In the genomic region with DNA sequence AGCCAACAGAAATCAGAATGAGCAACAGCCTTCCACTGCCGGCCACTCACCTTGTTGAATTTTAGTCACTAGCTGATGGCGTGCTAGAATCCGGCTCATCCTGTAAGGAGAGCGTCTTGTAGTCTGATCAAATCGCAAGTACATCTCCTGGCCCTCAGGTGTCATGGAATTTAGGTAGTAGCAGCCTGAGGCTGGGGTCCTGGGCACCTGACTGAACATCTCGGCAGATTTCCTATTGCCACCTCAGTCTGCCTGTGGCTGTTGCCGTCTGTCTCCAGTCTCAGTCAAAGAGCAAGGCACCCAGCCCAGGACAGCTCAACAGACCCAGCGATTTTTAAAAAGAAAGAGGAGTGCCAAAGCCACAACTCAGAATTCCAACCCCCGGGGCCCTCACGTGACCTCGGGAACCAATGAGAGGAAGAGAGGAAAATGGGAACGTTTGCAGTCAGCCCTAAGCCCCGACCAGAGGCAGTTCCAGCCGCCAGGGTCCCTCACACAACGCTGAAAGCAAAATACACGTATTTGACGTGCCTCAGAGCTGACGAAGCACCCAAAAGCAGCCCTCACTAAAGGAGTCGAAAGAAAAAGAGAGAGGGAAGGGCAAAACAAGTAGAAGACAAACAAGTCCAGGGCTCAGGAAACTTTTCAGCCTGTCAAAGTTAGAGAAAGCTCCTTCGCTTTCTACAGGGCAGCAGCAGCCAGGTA, we compare ENCODE assay signal across 8 cellular contexts. TPM values are rescaled to one million over a fixed set of nuclear protein-coding genes. Genes with fewer than 3 reads are reported as not detected.
DNase-seq lines count a peak whose midpoint lies in the region; ATAC-seq, FAIRE-seq and TF ChIP-seq lines count a peak whose summit lies in the region.

A gene with protein sequence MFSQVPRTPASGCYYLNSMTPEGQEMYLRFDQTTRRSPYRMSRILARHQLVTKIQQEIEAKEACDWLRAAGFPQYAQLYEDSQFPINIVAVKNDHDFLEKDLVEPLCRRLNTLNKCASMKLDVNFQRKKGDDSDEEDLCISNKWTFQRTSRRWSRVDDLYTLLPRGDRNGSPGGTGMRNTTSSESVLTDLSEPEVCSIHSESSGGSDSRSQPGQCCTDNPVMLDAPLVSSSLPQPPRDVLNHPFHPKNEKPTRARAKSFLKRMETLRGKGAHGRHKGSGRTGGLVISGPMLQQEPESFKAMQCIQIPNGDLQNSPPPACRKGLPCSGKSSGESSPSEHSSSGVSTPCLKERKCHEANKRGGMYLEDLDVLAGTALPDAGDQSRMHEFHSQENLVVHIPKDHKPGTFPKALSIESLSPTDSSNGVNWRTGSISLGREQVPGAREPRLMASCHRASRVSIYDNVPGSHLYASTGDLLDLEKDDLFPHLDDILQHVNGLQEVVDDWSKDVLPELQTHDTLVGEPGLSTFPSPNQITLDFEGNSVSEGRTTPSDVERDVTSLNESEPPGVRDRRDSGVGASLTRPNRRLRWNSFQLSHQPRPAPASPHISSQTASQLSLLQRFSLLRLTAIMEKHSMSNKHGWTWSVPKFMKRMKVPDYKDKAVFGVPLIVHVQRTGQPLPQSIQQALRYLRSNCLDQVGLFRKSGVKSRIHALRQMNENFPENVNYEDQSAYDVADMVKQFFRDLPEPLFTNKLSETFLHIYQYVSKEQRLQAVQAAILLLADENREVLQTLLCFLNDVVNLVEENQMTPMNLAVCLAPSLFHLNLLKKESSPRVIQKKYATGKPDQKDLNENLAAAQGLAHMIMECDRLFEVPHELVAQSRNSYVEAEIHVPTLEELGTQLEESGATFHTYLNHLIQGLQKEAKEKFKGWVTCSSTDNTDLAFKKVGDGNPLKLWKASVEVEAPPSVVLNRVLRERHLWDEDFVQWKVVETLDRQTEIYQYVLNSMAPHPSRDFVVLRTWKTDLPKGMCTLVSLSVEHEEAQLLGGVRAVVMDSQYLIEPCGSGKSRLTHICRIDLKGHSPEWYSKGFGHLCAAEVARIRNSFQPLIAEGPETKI (minus strand): TSS at position 336 of the 705 bp plus-strand sequence. CDS start 117 bp downstream, at position 219.

- H3K9ac ChIP-seq in astrocyte (ENCODE audit: low read length) = peak within 1 kb of the TSS; percentile 100

- H3K27ac ChIP-seq in AG04450 (ENCODE audit: low read depth, low read length) (peak within 1 kb of the TSS; percentile 97), astrocyte (ENCODE audit: low read depth, low read length) (peak within 1 kb of the TSS; percentile 100)

- H3K4me3 ChIP-seq in AG04450 (ENCODE audit: low read depth, low read length) = peak within 1 kb of the TSS; percentile 76
- H3K4me3 ChIP-seq in astrocyte (ENCODE audit: insufficient read depth, low read depth, low read length) = peak within 1 kb of the TSS; percentile 97

- H3K27me3 ChIP-seq in AG04450 (ENCODE audit: control insufficient read depth, insufficient read depth, low read length) (no peaks in the 10 kb centered on the region), astrocyte (ENCODE audit: insufficient read depth, low read length) (no peaks in the 10 kb centered on the region)

- peaks cover 28% of the 10 kb centered on the region for H3K4me1 ChIP-seq in astrocyte (ENCODE audit: insufficient read depth, low read length)

- H3K9me3 Mint-ChIP-seq in astrocyte (ENCODE audit: unreplicated experiment) = no peaks in the 10 kb centered on the region
- H3K9me3 Mint-ChIP-seq in osteocyte (ENCODE audit: unreplicated experiment) = no peaks in the 10 kb centered on the region

- H3K4me2 ChIP-seq in astrocyte (ENCODE audit: low read length) = peak within 1 kb of the TSS; percentile 89

- no peaks in the 10 kb centered on the region for H4K20me1 ChIP-seq in astrocyte (ENCODE audit: insufficient read depth, low read length)

- no peaks in the 10 kb centered on the region for H3K9me3 ChIP-seq in AG04450 (ENCODE audit: control insufficient read depth, insufficient read depth, low read length)
- no peaks in the 10 kb centered on the region for H3K9me3 ChIP-seq in astrocyte (ENCODE audit: insufficient read depth, low read depth, low read length)

- H3K36me3 Mint-ChIP-seq in astrocyte (ENCODE audit: low read depth, unreplicated experiment) (no peaks in the 10 kb centered on the region), osteocyte (ENCODE audit: unreplicated experiment) (peaks cover 8% of the 10 kb centered on the region)

- peaks cover 49% of the 10 kb centered on the region for H3K79me2 ChIP-seq in astrocyte (ENCODE audit: insufficient read depth, low read length)

- H3K27me3 Mint-ChIP-seq in astrocyte (ENCODE audit: low read depth, unreplicated experiment) = no peaks in the 10 kb centered on the region
- no peaks in the 10 kb centered on the region for H3K27me3 Mint-ChIP-seq in osteocyte (ENCODE audit: unreplicated experiment)

- TF ChIP-seq CTCF in AG04450 (IDR thresholded peaks at IDR 0.05; ENCODE audit: low read depth, low read length) = peak; percentile 62
- TF ChIP-seq CTCF in astrocyte (IDR thresholded peaks at IDR 0.05; ENCODE audit: insufficient read depth, low read depth, low read length) = peak; percentile 21
- TF ChIP-seq CTCF in osteocyte (IDR thresholded peaks at IDR 0.05) = peak; percentile 61

- FAIRE-seq in GM12892 (lab: Jason Lieb, UNC) (peak; percentile 36), astrocyte (lab: Jason Lieb, UNC) (peak; percentile 83)

- intact Hi-C loops in left ventricle myocardium superior (cut with micrococcal nuclease) = no loop called here

- ATAC-seq in HG02840 (IDR thresholded peaks at IDR 0.05; ENCODE audit: low FRiP score, unreplicated experiment) (peak; percentile 69), left ventricle myocardium superior (peak; percentile 95)

- peaks cover 25% of the 10 kb centered on the region for H3K4me1 Mint-ChIP-seq in astrocyte (ENCODE audit: low read depth, unreplicated experiment)
- H3K4me1 Mint-ChIP-seq in osteocyte (ENCODE audit: unreplicated experiment) = peaks cover 49% of the 10 kb centered on the region

- peak; percentile 25; the same call in 1 of the 2 replicates for TF ChIP-seq POLR2A in GM12892 (IDR thresholded peaks at IDR 0.05; ENCODE audit: low read depth, low read length)

- POLR2A ChIA-PET in AG04450 (lab: Yijun Ruan, JAX) = interaction anchor here (0.6 to 2.2 kb wide), 10 partner anchors 9 to 257 kb away, joined by 3 to 8 read pairs (median 4); no protein-coding TSS in a partner anchor

- CTCF ChIA-PET in AG04450 (lab: Charles Lee) = interaction anchor here (0.6 to 2.6 kb wide), 10 partner anchors 13 to 205 kb away, joined by 3 to 9 read pairs (median 4); no protein-coding TSS in a partner anchor

- peak; percentile 96 for DNase-seq in AG04450 (ENCODE audit: low read depth, low spot score)
- DNase-seq in GM12892 (ENCODE audit: insufficient read length) = peak; percentile 25
- DNase-seq in NCI-H446 treated with DMSO at 0.1 percent for 48 hours (lab: John Stamatoyannopoulos, UW) = peak; percentile 69
- peak; percentile 97 for DNase-seq in astrocyte (ENCODE audit: low read depth)
- peak; percentile 94 for DNase-seq in left ventricle myocardium superior
- peak; percentile 97 for DNase-seq in osteocyte (ENCODE audit: extremely low spot score, unreplicated experiment)
- DNase-seq in NCI-H128 (lab: John Stamatoyannopoulos, UW; ENCODE audit: unreplicated experiment) = no peak

- H3K27ac Mint-ChIP-seq in astrocyte (ENCODE audit: unreplicated experiment) = peak within 1 kb of the TSS; percentile 99
- peak within 1 kb of the TSS; percentile 99 for H3K27ac Mint-ChIP-seq in osteocyte (ENCODE audit: unreplicated experiment)

- peak within 1 kb of the TSS; percentile 7 for H2AFZ ChIP-seq in astrocyte (ENCODE audit: low read depth, low read length)

- peaks cover 9% of the 10 kb centered on the region for H3K36me3 ChIP-seq in astrocyte (ENCODE audit: insufficient read depth, low read length)

- H3K4me3 Mint-ChIP-seq in astrocyte (ENCODE audit: unreplicated experiment) = peak within 1 kb of the TSS; percentile 94
- H3K4me3 Mint-ChIP-seq in osteocyte (ENCODE audit: unreplicated experiment) = peak within 1 kb of the TSS; percentile 93

RNA-seq across cellular contexts. Expression of the gene that starts here (rescaled TPM):
- polyA plus RNA-seq in AG04450 (2011; rRNA removed) = 27.7 and 28.4 TPM in 2 replicates
- polyA minus RNA-seq in AG04450 (2011; rRNA and poly(A)+ RNA removed) = 135 and 154 TPM in 2 replicates
- polyA plus RNA-seq in GM12892 (2012; ENCODE audit: missing spikeins) = 3.4 TPM
- 28.7 and 30.1 TPM in 2 replicates for total RNA-seq in astrocyte
- total RNA-seq in left ventricle myocardium superior = 41.1 TPM
- 64.8 and 72.0 TPM in 2 replicates for total RNA-seq in osteocyte
